Comparison of ENCODE assay signal across 8 cellular contexts in the genomic region with DNA sequence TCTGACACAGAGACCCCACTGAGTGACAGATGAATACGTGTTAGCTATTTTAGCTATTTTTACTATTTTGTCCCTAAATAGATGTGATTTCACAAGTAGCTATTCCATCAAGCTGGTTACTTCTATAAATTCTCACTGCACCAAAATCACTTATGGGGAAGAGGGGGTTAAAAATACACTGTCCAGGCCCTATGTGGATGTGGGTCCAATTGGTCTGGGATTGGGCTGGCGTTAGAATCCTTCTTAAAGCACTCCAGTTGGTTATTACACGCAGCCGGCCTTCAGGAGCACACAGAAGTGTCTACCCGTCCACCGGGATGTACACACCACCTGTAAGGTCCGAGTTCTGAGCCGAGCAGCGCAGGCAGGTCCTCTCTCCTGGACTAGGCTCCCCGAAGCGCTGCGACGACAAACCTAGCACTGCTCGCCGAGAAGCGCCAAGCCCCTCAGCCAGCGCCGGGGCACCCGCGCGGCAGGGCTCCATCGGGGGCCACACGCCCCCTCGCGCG.
DNase-seq lines count a peak whose midpoint lies in the region; ATAC-seq, FAIRE-seq and TF ChIP-seq lines count a peak whose summit lies in the region.

No MANE protein-coding gene starts in this region.

- H3K9me3 ChIP-seq in CD4-positive, alpha-beta T cell (ENCODE audit: control insufficient read depth, low read length), result no peaks in the 10 kb centered on the region
- H3K9me3 ChIP-seq in iPS-15b (ENCODE audit: control insufficient read depth, insufficient read depth, low read length), result no peaks in the 10 kb centered on the region
- no peaks in the 10 kb centered on the region for H3K9me3 ChIP-seq in small intestine (ENCODE audit: control insufficient read depth, low read depth)

- no peaks in the 10 kb centered on the region for H3K9me3 Mint-ChIP-seq in CD4-positive, alpha-beta T cell
- no peaks in the 10 kb centered on the region for H3K9me3 Mint-ChIP-seq in activated naive CD4-positive, alpha-beta T cell treated with anti-CD3 and anti-CD28 coated beads, Interleukin-2, amount 50 U/mL, for 72 hours

- H3K36me3 Mint-ChIP-seq in CD4-positive, alpha-beta T cell (ENCODE audit: low read depth), result peaks cover 71% of the 10 kb centered on the region
- peaks cover 21 to 39% of the 10 kb centered on the region in 2 donors for H3K36me3 Mint-ChIP-seq in activated naive CD4-positive, alpha-beta T cell treated with anti-CD3 and anti-CD28 coated beads, Interleukin-2, amount 50 U/mL, for 72 hours

- peak overlapping the region; percentile 89 for H3K4me3 Mint-ChIP-seq in CD4-positive, alpha-beta T cell

- H3K27me3 Mint-ChIP-seq in CD4-positive, alpha-beta T cell, result peaks cover 7% of the 10 kb centered on the region

- intact Hi-C loops in CD4-positive, alpha-beta T cell (cut with DNase I, micrococcal nuclease), result loop anchor here (1.0 to 10.0 kb wide), 5 partner anchors 33 to 317 kb away; a partner anchor contains a TSS

- ATAC-seq in CD4-positive, alpha-beta T cell (ENCODE audit: poor library complexity), result no peak
- ATAC-seq in HG02943 (IDR thresholded peaks at IDR 0.05; ENCODE audit: low read depth, unreplicated experiment) (peak; percentile 1), HG03159 (IDR thresholded peaks at IDR 0.05; ENCODE audit: unreplicated experiment) (no peak), HG02885 (IDR thresholded peaks at IDR 0.05; ENCODE audit: poor library complexity, unreplicated experiment) (no peak)
- ATAC-seq in activated naive CD4-positive, alpha-beta T cell treated with anti-CD3 and anti-CD28 coated beads, Interleukin-2, amount 50 U/mL, for 72 hours, result peak in 1 of 2 donors; percentile 5

- peak overlapping the region; percentile 86 for H3K27ac Mint-ChIP-seq in CD4-positive, alpha-beta T cell
- H3K27ac Mint-ChIP-seq in activated naive CD4-positive, alpha-beta T cell treated with anti-CD3 and anti-CD28 coated beads, Interleukin-2, amount 50 U/mL, for 72 hours, result peak overlapping the region; percentile 62 to 89

- H3K27ac ChIP-seq in CD4-positive, alpha-beta T cell (ENCODE audit: low read depth, low read length), result peak overlapping the region; percentile 79
- H3K27ac ChIP-seq in small intestine (ENCODE audit: low read depth in 1 of 2, low read length in 1 of 2), result peak overlapping the region; percentile 22 to 83

- WGBS in small intestine, 3 donors, result 4 to 5% (median 4%) methylated on average over 21 to 26 of the region's 26 CpGs

- DNase-seq in CD4-positive, alpha-beta T cell, result peak in 1 of 10 experiments; percentile 16
- DNase-seq in activated naive CD4-positive, alpha-beta T cell treated with anti-CD3 and anti-CD28 coated beads, Interleukin-2, amount 50 U/mL, for 72 hours (ENCODE audit: low spot score in 2 of 2), result peak; percentile 43 to 59
- DNase-seq in small intestine (peak; percentile 13), ureter (ENCODE audit: low spot score) (no peak)

- no peak for TF ChIP-seq CTCF in CD4-positive, alpha-beta T cell (IDR thresholded peaks at IDR 0.05)

- POLR2A ChIA-PET in CD4-positive, alpha-beta T cell (lab: Charles Lee), result interaction anchor here (0.6 to 4.9 kb wide), 10 partner anchors 10 to 1053 kb away, joined by 3 to 61 read pairs (median 6); a partner anchor contains a TSS

- H3K4me3 ChIP-seq in iPS-15b (ENCODE audit: low read depth, low read length), result peak overlapping the region; percentile 67
- H3K4me3 ChIP-seq in small intestine (ENCODE audit: low read depth in 1 of 2, low read length in 2 of 2), result peak overlapping the region; percentile 50 to 67

- FAIRE-seq in small intestine (lab: Jason Lieb, UNC), result no peak

- no peaks in the 10 kb centered on the region for H3K27me3 ChIP-seq in CD4-positive, alpha-beta T cell (ENCODE audit: control insufficient read depth, insufficient read depth, low read length)
- H3K27me3 ChIP-seq in iPS-15b (ENCODE audit: control insufficient read depth, insufficient read depth, low read length), result peaks cover 13% of the 10 kb centered on the region
- H3K27me3 ChIP-seq in small intestine (ENCODE audit: control insufficient read depth in 2 of 2, insufficient read depth in 2 of 2, low read length in 2 of 2), result no peaks in the 10 kb centered on the region

- H3K9ac ChIP-seq in iPS-15b (ENCODE audit: low read depth, low read length), result no peak overlapping the region

- peaks cover 75% of the 10 kb centered on the region for H3K4me1 Mint-ChIP-seq in CD4-positive, alpha-beta T cell (ENCODE audit: low read depth)

- CTCF ChIA-PET in CD4-positive, alpha-beta T cell (lab: Charles Lee), result interaction anchor here (0.6 to 2.7 kb wide), 5 partner anchors 9 to 208 kb away, joined by 3 to 8 read pairs (median 5); no protein-coding TSS in a partner anchor

- H3K36me3 ChIP-seq in iPS-15b (ENCODE audit: control insufficient read depth, insufficient read depth, low read length) (no peaks in the 10 kb centered on the region), small intestine (ENCODE audit: control insufficient read depth in 2 of 2, insufficient read depth in 2 of 2, low read length in 2 of 2) (no peaks in the 10 kb centered on the region)

- H3K4me1 ChIP-seq in iPS-15b (ENCODE audit: control insufficient read depth, insufficient read depth, low read length) (peaks cover 4% of the 10 kb centered on the region), small intestine (ENCODE audit: control insufficient read depth in 2 of 2, insufficient read depth in 1 of 2, low read depth in 1 of 2, low read length in 1 of 2) (peaks cover 0 to 7% of the 10 kb centered on the region in 2 donors)
